18 cellular contexts compared by ENCODE assay signal in genomic region chr11:133995066-133995465, GRCh38. TPM values are rescaled to one million over a fixed set of nuclear protein-coding genes. Genes with fewer than 3 reads are reported as not detected.
"Had no signal": no experiment of that assay in that cellular context is flagged by ENCODE, and none has a peak within 500 bp of the region (broad histone marks: within the 10 kb centered on the region; RNA-seq: fewer than 3 reads in every experiment).

No MANE protein-coding gene starts in this region.

- H3K27ac Mint-ChIP-seq: activated naive CD8-positive, alpha-beta T cell treated with anti-CD3 and anti-CD28 coated beads for 36 hours; stimulated activated effector memory CD8-positive, alpha-beta T cell treated with anti-CD3 and anti-CD28 coated beads, Interleukin-12 subunit alpha, Interleukin-12 subunit beta, amount 100 ng/mL, for 72 hours had no signal

- H3K9me3 Mint-ChIP-seq: activated naive CD8-positive, alpha-beta T cell treated with anti-CD3 and anti-CD28 coated beads for 36 hours; activated T-cell treated with anti-CD3 and anti-CD28 coated beads, Interleukin-2, amount 50 U/mL, for 4 hours; stimulated activated effector memory CD8-positive, alpha-beta T cell treated with anti-CD3 and anti-CD28 coated beads, Interleukin-12 subunit alpha, Interleukin-12 subunit beta, amount 100 ng/mL, for 72 hours had no signal

- DNase-seq: activated CD4-positive, alpha-beta T cell treated with anti-CD3 and anti-CD28 coated beads, Interleukin-2, amount 50 U/mL, for 48 hours; activated gamma-delta T cell; activated naive CD8-positive, alpha-beta T cell treated with anti-CD3 and anti-CD28 coated beads for 36 hours; activated T-cell treated with anti-CD3 and anti-CD28 coated beads, Interleukin-2, amount 50 U/mL, for 4 hours; anterior cingulate cortex; glutamatergic neuron; left cardiac atrium; lower lobe of right lung; midbrain; right cardiac atrium; small intestine; thyroid gland; uterus had no signal

- H3K27ac ChIP-seq: breast epithelium, lower lobe of right lung, neutrophil, thyroid gland, uterus had no signal

- H3K4me3 Mint-ChIP-seq: activated naive CD8-positive, alpha-beta T cell treated with anti-CD3 and anti-CD28 coated beads for 36 hours; activated T-cell treated with anti-CD3 and anti-CD28 coated beads, Interleukin-2, amount 50 U/mL, for 4 hours; stimulated activated effector memory CD8-positive, alpha-beta T cell treated with anti-CD3 and anti-CD28 coated beads, Interleukin-12 subunit alpha, Interleukin-12 subunit beta, amount 100 ng/mL, for 72 hours had no signal

- H3K36me3 Mint-ChIP-seq: activated naive CD8-positive, alpha-beta T cell treated with anti-CD3 and anti-CD28 coated beads for 36 hours; stimulated activated effector memory CD8-positive, alpha-beta T cell treated with anti-CD3 and anti-CD28 coated beads, Interleukin-12 subunit alpha, Interleukin-12 subunit beta, amount 100 ng/mL, for 72 hours had no signal

- ATAC-seq: activated CD4-positive, CD25-positive, alpha-beta regulatory T cell treated with anti-CD3 and anti-CD28 coated beads, Interleukin-2, amount 50 U/mL, for 24 hours; lower lobe of right lung; right cardiac atrium; stimulated activated effector memory CD8-positive, alpha-beta T cell treated with anti-CD3 and anti-CD28 coated beads, Interleukin-12 subunit alpha, Interleukin-12 subunit beta, amount 100 ng/mL, for 72 hours had no signal

- FAIRE-seq: small intestine had no signal

- H3K27me3 Mint-ChIP-seq: activated naive CD8-positive, alpha-beta T cell treated with anti-CD3 and anti-CD28 coated beads for 36 hours had no signal

RNA-seq across cellular contexts. Expression of gene IGSF9B, which starts 38.3 kb away (rescaled TPM):
- total RNA-seq: dermis microvascular lymphatic vessel endothelial cell had no signal
